ENCODE assay signal across 19 cellular contexts in the genomic region with DNA sequence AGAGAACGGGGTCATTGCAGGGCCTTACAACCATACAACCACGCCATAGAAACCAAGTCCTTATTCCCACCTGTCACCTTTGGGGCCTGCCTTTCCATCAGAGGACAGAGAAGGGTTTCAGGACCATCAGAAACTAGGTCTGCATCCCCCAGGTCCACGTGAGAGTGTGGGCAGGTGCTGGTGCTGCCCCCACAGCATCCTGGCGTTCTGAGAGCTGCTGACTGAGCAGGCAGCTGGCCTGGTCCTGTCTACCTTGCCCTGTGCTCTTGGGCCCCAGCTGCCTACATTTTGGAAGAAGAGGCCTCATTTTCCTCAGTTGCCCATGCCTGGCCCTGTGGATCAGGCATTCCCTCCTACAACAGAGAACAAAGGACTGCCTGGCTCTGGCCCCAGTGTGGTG. TPM values are rescaled to one million over a fixed set of nuclear protein-coding genes. Genes with fewer than 3 reads are reported as not detected.
DNase-seq lines count a peak whose midpoint lies in the region; ATAC-seq and TF ChIP-seq lines count a peak whose summit lies in the region.
"Had no signal": no experiment of that assay in that cellular context is flagged by ENCODE, and none has a peak within 500 bp of the region (broad histone marks: within the 10 kb centered on the region; RNA-seq: fewer than 3 reads in every experiment).

No MANE protein-coding gene starts in this region.

- H3K9ac ChIP-seq in H9 (ENCODE audit: extremely low read depth, insufficient read length, low read length) = no peak overlapping the region
- peak overlapping the region; percentile 50 for H3K9ac ChIP-seq in neuronal stem cell (ENCODE audit: low read depth, low read length, poor library complexity)

- no peak overlapping the region for H3K4ac ChIP-seq in H9 (ENCODE audit: low read depth, low read length)
- no peak overlapping the region for H3K4ac ChIP-seq in neuronal stem cell (ENCODE audit: low read length)

- H3K14ac ChIP-seq in H9 (ENCODE audit: insufficient read depth, low read length) = no peak overlapping the region
- H3K14ac ChIP-seq in neuronal stem cell (ENCODE audit: low read length) = no peak overlapping the region

- H3K36me3 Mint-ChIP-seq in T-helper 1 cell treated with Interleukin-12 subunit alpha and Interleukin-12 subunit beta and Interleukin-4 antibody, amounts not matched to agents 30 μg/mL and 1 μg/mL, for 36 hours (ENCODE audit: low read depth) = peaks cover 39% of the 10 kb centered on the region
- peaks cover 47 to 91% (median 82%) of the 10 kb centered on the region in 3 experiments; a peak in 6 of 7 replicates for H3K36me3 Mint-ChIP-seq in H9 (ENCODE audit: insufficient read depth in 1 of 3, low read depth in 3 of 3)

- no peak overlapping the region for H3K56ac ChIP-seq in H9 (ENCODE audit: insufficient read length, low read depth, low read length)

- H3K9me3 Mint-ChIP-seq in T-helper 1 cell treated with Interleukin-12 subunit alpha and Interleukin-12 subunit beta and Interleukin-4 antibody, amounts not matched to agents 30 μg/mL and 1 μg/mL, for 36 hours = no peaks in the 10 kb centered on the region
- H3K9me3 Mint-ChIP-seq in H9 = no peaks in the 10 kb centered on the region
- H3K9me3 Mint-ChIP-seq: nephron had no signal

- H2AFZ ChIP-seq in H9 (ENCODE audit: low read length) = no peak overlapping the region
- no peak overlapping the region for H2AFZ ChIP-seq in neuronal stem cell (ENCODE audit: low read length)

- H3K27me3 ChIP-seq in H9 (ENCODE audit: insufficient read depth, low read length) (no peaks in the 10 kb centered on the region), neuronal stem cell (ENCODE audit: control insufficient read depth in 3 of 3, insufficient read depth in 3 of 3, low read depth in 1 of 3, low read length in 3 of 3) (no peaks in the 10 kb centered on the region), heart left ventricle (no peaks in the 10 kb centered on the region)

- DNase-seq in T-helper 1 cell (no peak), H9 (no peak), astrocyte of the hippocampus (ENCODE audit: low read depth, low spot score) (peak; percentile 19), neuronal stem cell (ENCODE audit: low spot score) (no peak), globus pallidus (ENCODE audit: low spot score) (no peak), heart left ventricle (no peak)
- no peak for DNase-seq in stimulated activated CD4-positive, alpha-beta T cell treated with anti-CD3 and anti-CD28 coated beads, Interleukin-15, amount 100 ng/mL, for 24 hours
- DNase-seq: activated CD4-positive, alpha-beta T cell treated with anti-CD3 and anti-CD28 coated beads, Interleukin-2, amount 50 U/mL, for 4 hours; GOT3; hypothalamus; NCI-H146; NCI-H524; PC-3; stimulated activated CD4-positive, alpha-beta T cell treated with anti-CD3 and anti-CD28 coated beads, Interleukin-4, amount 100 ng/mL, for 4 hours; stimulated activated naive CD4-positive, alpha-beta T cell had no signal

- no peaks in the 10 kb centered on the region for H3K79me1 ChIP-seq in H9 (ENCODE audit: insufficient read depth, low read depth, low read length, poor library complexity, severe bottlenecking)
- peaks cover under 1% of the 10 kb centered on the region for H3K79me1 ChIP-seq in neuronal stem cell (ENCODE audit: low read depth, low read length)

- H3K27ac ChIP-seq in H9 (ENCODE audit: insufficient read length, low read depth, low read length) (no peak overlapping the region), neuronal stem cell (replicated peaks; ENCODE audit: low read length) (no peak overlapping the region), heart left ventricle (no peak overlapping the region)

- H3K27me3 Mint-ChIP-seq in T-helper 1 cell treated with Interleukin-12 subunit alpha and Interleukin-12 subunit beta and Interleukin-4 antibody, amounts not matched to agents 30 μg/mL and 1 μg/mL, for 36 hours (ENCODE audit: low read depth) = no peaks in the 10 kb centered on the region
- no peaks in the 10 kb centered on the region for H3K27me3 Mint-ChIP-seq in H9 (ENCODE audit: low read depth)

- H3K79me2 ChIP-seq in H9 (ENCODE audit: insufficient read depth, low read length) = no peaks in the 10 kb centered on the region

- no peak overlapping the region for H2BK12ac ChIP-seq in H9 (ENCODE audit: insufficient read length, low read depth, low read length)
- no peak overlapping the region for H2BK12ac ChIP-seq in neuronal stem cell (ENCODE audit: low read length)

- H3K4me3 ChIP-seq in neuronal stem cell (ENCODE audit: low read length in 2 of 2) (no peak overlapping the region), heart left ventricle (no peak overlapping the region)

- TF ChIP-seq CTCF in H9 (conservative IDR thresholded peaks at IDR 0.05) (no peak), heart left ventricle (IDR thresholded peaks at IDR 0.05) (no peak)

- H3K36me3 ChIP-seq in neuronal stem cell (replicated peaks in 1 of 2; ENCODE audit: control insufficient read depth in 2 of 2, insufficient read depth in 2 of 2, low read length in 2 of 2) (peaks cover 60 to 98% of the 10 kb centered on the region in 2 donors), heart left ventricle (peaks cover 0 to 62% (median 32%) of the 10 kb centered on the region in 9 donors)

- no peak overlapping the region for H2BK20ac ChIP-seq in H9 (ENCODE audit: low read depth, low read length, poor library complexity, severe bottlenecking)

- H3K23ac ChIP-seq in H9 (ENCODE audit: insufficient read length, low read depth, low read length) (no peak overlapping the region), neuronal stem cell (ENCODE audit: low read depth, low read length, poor library complexity) (no peak overlapping the region)

- no peak overlapping the region for H3K4me3 Mint-ChIP-seq in T-helper 1 cell treated with Interleukin-12 subunit alpha and Interleukin-12 subunit beta and Interleukin-4 antibody, amounts not matched to agents 30 μg/mL and 1 μg/mL, for 36 hours
- H3K4me3 Mint-ChIP-seq in H9 = no peak overlapping the region
- H3K4me3 Mint-ChIP-seq: nephron had no signal

- no peak for TF ChIP-seq POLR2A in heart left ventricle (IDR thresholded peaks at IDR 0.05)

- H3K4me1 ChIP-seq in H9 (ENCODE audit: insufficient read depth, low read length) = no peaks in the 10 kb centered on the region
- no peaks in the 10 kb centered on the region for H3K4me1 ChIP-seq in neuronal stem cell (ENCODE audit: control insufficient read depth in 2 of 2, insufficient read depth in 1 of 2, low read depth in 1 of 2, low read length in 2 of 2)
- peaks cover 0 to 4% (median 0%) of the 10 kb centered on the region in 12 donors for H3K4me1 ChIP-seq in heart left ventricle

- intact Hi-C loops in heart left ventricle (cut with DNase I) = no loop called here

- H4K20me1 ChIP-seq in H9 (ENCODE audit: control insufficient read depth, insufficient read depth, insufficient read length) = peaks cover 2% of the 10 kb centered on the region

- H3T11ph ChIP-seq in H9 (ENCODE audit: low read length) = no peak overlapping the region

- no peak overlapping the region for H3K4me2 ChIP-seq in H9 (ENCODE audit: insufficient read depth, insufficient read length, low read length)
- H3K4me2 ChIP-seq in neuronal stem cell (ENCODE audit: insufficient read depth, low read length, poor library complexity, severe bottlenecking) = no peak overlapping the region

- H3K23me2 ChIP-seq in H9 (ENCODE audit: insufficient read length, low read depth, low read length, poor library complexity, severe bottlenecking) = no peaks in the 10 kb centered on the region

- no CpG with 5 or more reads among the region's 4 CpGs for WGBS in H9 (ENCODE audit: extremely low coverage, insufficient read length, low lambda C conversion rate)
- no CpG with 5 or more reads among the region's 4 CpGs for WGBS in neuronal stem cell (ENCODE audit: extremely low coverage in 2 of 2, insufficient read length in 2 of 2, insufficient replicate concordance in 1 of 2), 2 donors
- WGBS in heart left ventricle, 4 donors = 73 to 88% (median 82%) methylated on average over 4 of the region's 4 CpGs

- no peaks in the 10 kb centered on the region for H3K9me3 ChIP-seq in H9 (ENCODE audit: control insufficient read depth, low read depth, low read length)
- peaks cover 0 to 1% of the 10 kb centered on the region in 2 donors for H3K9me3 ChIP-seq in neuronal stem cell (replicated peaks in 1 of 2; ENCODE audit: control insufficient read depth in 2 of 2, insufficient read depth in 1 of 2, low read depth in 1 of 2, low read length in 2 of 2)
- no peaks in the 10 kb centered on the region for H3K9me3 ChIP-seq in heart left ventricle

- no peak overlapping the region for H2AK5ac ChIP-seq in H9 (ENCODE audit: insufficient read length, low read length)
- no peak overlapping the region for H2AK5ac ChIP-seq in neuronal stem cell (ENCODE audit: low read depth, low read length)

- no peak overlapping the region for H2BK120ac ChIP-seq in H9 (ENCODE audit: low read depth, low read length, poor library complexity, severe bottlenecking)
- H2BK120ac ChIP-seq in neuronal stem cell (ENCODE audit: low read depth, low read length) = no peak overlapping the region

- H4K8ac ChIP-seq in H9 (replicated peaks; ENCODE audit: insufficient read length, low read depth, low read length) (no peak overlapping the region), neuronal stem cell (ENCODE audit: low read depth, low read length) (no peak overlapping the region)

- H3K27ac Mint-ChIP-seq in T-helper 1 cell treated with Interleukin-12 subunit alpha and Interleukin-12 subunit beta and Interleukin-4 antibody, amounts not matched to agents 30 μg/mL and 1 μg/mL, for 36 hours = peak overlapping the region; percentile 24
- H3K27ac Mint-ChIP-seq in H9 = peak overlapping the region in 2 of 3 experiments; percentile 68 to 79; a peak in 2 of 7 replicates
- H3K27ac Mint-ChIP-seq: nephron had no signal

- H2BK15ac ChIP-seq in H9 (ENCODE audit: low read depth, low read length) = no peak overlapping the region
- no peak overlapping the region for H2BK15ac ChIP-seq in neuronal stem cell (ENCODE audit: low read length)

- H2BK5ac ChIP-seq in H9 (ENCODE audit: insufficient read length, low read length) (no peak overlapping the region), neuronal stem cell (ENCODE audit: low read length) (no peak overlapping the region)

- no peaks in the 10 kb centered on the region for H3K4me1 Mint-ChIP-seq in T-helper 1 cell treated with Interleukin-12 subunit alpha and Interleukin-12 subunit beta and Interleukin-4 antibody, amounts not matched to agents 30 μg/mL and 1 μg/mL, for 36 hours (ENCODE audit: low read depth)
- H3K4me1 Mint-ChIP-seq in H9 = no peaks in the 10 kb centered on the region
- H3K4me1 Mint-ChIP-seq: nephron had no signal

- ATAC-seq in heart left ventricle = no peak
- ATAC-seq: left lobe of liver, PC-3, sciatic nerve had no signal

- no peak overlapping the region for H3K18ac ChIP-seq in H9 (ENCODE audit: insufficient read length, low read depth, low read length)
- no peak overlapping the region for H3K18ac ChIP-seq in neuronal stem cell (ENCODE audit: low read length)

- H4K5ac ChIP-seq in H9 (ENCODE audit: insufficient read length, low read depth, low read length) = no peak overlapping the region

- H4K91ac ChIP-seq in H9 (ENCODE audit: insufficient read length, low read depth, low read length) (no peak overlapping the region), neuronal stem cell (ENCODE audit: low read depth, low read length, poor library complexity) (no peak overlapping the region)

RNA-seq across cellular contexts. Expression of a gene that starts 21.6 kb away (rescaled TPM):
- total RNA-seq in H9 (2021) (17.4 and 18.6 TPM in 2 replicates), heart left ventricle (10 to 100 TPM in 8 of 9 donors, 1 to 10 TPM in 1; 9.4 to 19.9 (median 12.7) TPM)
- 7.1 TPM for polyA plus RNA-seq in neuronal stem cell (2013, experiment 1 of 2)
- 7.7 TPM for polyA plus RNA-seq in neuronal stem cell (2013, experiment 2 of 2)
- polyA plus RNA-seq in heart left ventricle = 10 to 100 TPM; 12.2 to 14.0 TPM

RNA-seq across cellular contexts. Expression of a gene that starts 22.2 kb away (rescaled TPM):
- total RNA-seq in H9 (2021) = 5.6 and 6.0 TPM in 2 replicates
- polyA plus RNA-seq in neuronal stem cell (2013, experiment 1 of 2) = 5.9 TPM
- 6.0 TPM for polyA plus RNA-seq in neuronal stem cell (2013, experiment 2 of 2)
- total RNA-seq in heart left ventricle = 10 to 100 TPM in 6 of 9 donors, 1 to 10 TPM in 3; 7.6 to 17.0 (median 11.0) TPM
- polyA plus RNA-seq in heart left ventricle = 10 to 100 TPM in 1 of 2 donors, 1 to 10 TPM in 1; 7.3 to 20.2 TPM

RNA-seq across cellular contexts. Expression of a gene that starts 41.4 kb away (rescaled TPM):
- total RNA-seq in H9 (2021) = 27.1 and 27.4 TPM in 2 replicates
- polyA plus RNA-seq in neuronal stem cell (2013, experiment 1 of 2) = 5.0 TPM
- polyA plus RNA-seq in neuronal stem cell (2013, experiment 2 of 2) = 5.5 TPM
- 10 to 100 TPM in 1 of 9 donors, 1 to 10 TPM in 8; 2.0 to 14.1 (median 4.0) TPM for total RNA-seq in heart left ventricle
- 10 to 100 TPM in 1 of 2 donors, 1 to 10 TPM in 1; 1.9 to 15.0 TPM for polyA plus RNA-seq in heart left ventricle

RNA-seq across cellular contexts. Expression of a gene that starts 56.5 kb away (rescaled TPM):
- total RNA-seq in H9 (2021) = 76.6 and 77.1 TPM in 2 replicates
- 59.5 TPM for polyA plus RNA-seq in neuronal stem cell (2013, experiment 1 of 2)
- 57.9 TPM for polyA plus RNA-seq in neuronal stem cell (2013, experiment 2 of 2)
- 10 to 100 TPM; 16.1 to 31.4 (median 20.0) TPM for total RNA-seq in heart left ventricle
- 10 to 100 TPM; 22.9 to 30.7 TPM for polyA plus RNA-seq in heart left ventricle
